8 cellular contexts compared by ENCODE assay signal in genomic region chr7:74173074-74173473, GRCh38. TPM values are rescaled to one million over a fixed set of nuclear protein-coding genes. Genes with fewer than 3 reads are reported as not detected.
DNase-seq lines count a peak whose midpoint lies in the region; ATAC-seq and TF ChIP-seq lines count a peak whose summit lies in the region.

No MANE protein-coding gene starts in this region.

- H3K4me1 ChIP-seq in iPS-20b (ENCODE audit: insufficient read depth, low read length) (peaks cover 10% of the 10 kb centered on the region), tibial nerve (peaks cover 0 to 41% (median 30%) of the 10 kb centered on the region in 4 donors)

- 59 to 63% methylated on average over 14 of the region's 14 CpGs for WGBS in tibial nerve, 2 donors

- H3K27me3 Mint-ChIP-seq in activated naive CD4-positive, alpha-beta T cell treated with anti-CD3 and anti-CD28 coated beads for 36 hours (ENCODE audit: low read depth): no peaks in the 10 kb centered on the region
- H3K27me3 Mint-ChIP-seq in WTC11 (ENCODE audit: low read depth): no peaks in the 10 kb centered on the region

- H3K27ac ChIP-seq in iPS-20b (ENCODE audit: low read length) (no peak overlapping the region), tibial nerve (peak overlapping the region; percentile 85 to 98 (median 96))

- TF ChIP-seq POLR2A in tibial nerve (IDR thresholded peaks at IDR 0.05): no peak

- peak overlapping the region; percentile 93 for H3K4me3 ChIP-seq in iPS-20b (ENCODE audit: low read length)
- H3K4me3 ChIP-seq in tibial nerve: peak overlapping the region in 3 of 4 donors; percentile 82 to 93 (median 91)

- intact Hi-C loops in activated naive CD4-positive, alpha-beta T cell treated with anti-CD3 and anti-CD28 coated beads for 36 hours (cut with micrococcal nuclease): no loop called here

- peaks cover 30% of the 10 kb centered on the region for H3K4me1 Mint-ChIP-seq in activated naive CD4-positive, alpha-beta T cell treated with anti-CD3 and anti-CD28 coated beads for 36 hours (ENCODE audit: low read depth)
- H3K4me1 Mint-ChIP-seq in WTC11: peaks cover 41% of the 10 kb centered on the region

- POLR2A ChIA-PET in WTC11 (lab: Charles Lee): interaction anchor here (0.6 to 1.5 kb wide), 2 partner anchors 9 to 402 kb away, joined by 3 to 5 read pairs; no protein-coding TSS in a partner anchor

- H3K9ac ChIP-seq in iPS-20b (ENCODE audit: low read depth, low read length): peak overlapping the region; percentile 93; the same call in 1 of the 2 replicates

- no peak for TF ChIP-seq CTCF in WTC11 (IDR thresholded peaks at IDR 0.05)
- TF ChIP-seq CTCF in tibial nerve (IDR thresholded peaks at IDR 0.05): no peak

- H3K36me3 ChIP-seq in iPS-20b (ENCODE audit: insufficient read depth, low read depth, low read length) (peaks cover 24% of the 10 kb centered on the region), tibial nerve (peaks cover 0 to 3% (median 0%) of the 10 kb centered on the region in 3 donors)

- H3K27ac Mint-ChIP-seq in activated naive CD4-positive, alpha-beta T cell treated with anti-CD3 and anti-CD28 coated beads for 36 hours: no peak overlapping the region
- peak overlapping the region; percentile 93 for H3K27ac Mint-ChIP-seq in WTC11

- H3K9me3 ChIP-seq in iPS-20b (ENCODE audit: insufficient read depth, low read depth, low read length): no peaks in the 10 kb centered on the region
- H3K9me3 ChIP-seq in tibial nerve: no peaks in the 10 kb centered on the region

- CTCF ChIA-PET in activated naive CD4-positive, alpha-beta T cell treated with anti-CD3 and anti-CD28 coated beads for 36 hours (lab: Charles Lee): no interaction called here
- CTCF ChIA-PET in WTC11 (lab: Charles Lee): interaction anchor here (0.6 to 3.2 kb wide), 7 partner anchors 10 to 108 kb away, joined by 3 to 15 read pairs (median 5); no protein-coding TSS in a partner anchor

- peak; percentile 47 for ATAC-seq in WTC11
- no peak for ATAC-seq in GM21717 (IDR thresholded peaks at IDR 0.05; ENCODE audit: unreplicated experiment)

- no peaks in the 10 kb centered on the region for H3K27me3 ChIP-seq in iPS-20b (ENCODE audit: insufficient read depth, low read length)
- H3K27me3 ChIP-seq in tibial nerve: no peaks in the 10 kb centered on the region

- DNase-seq in activated naive CD4-positive, alpha-beta T cell treated with anti-CD3 and anti-CD28 coated beads for 36 hours: no peak
- no peak for DNase-seq in activated naive CD4-positive, alpha-beta T cell treated with anti-CD3 and anti-CD28 coated beads, Interleukin-2, amount 50 U/mL, for 16 hours
- DNase-seq in WTC11 (ENCODE audit: low spot score) (no peak), tibial nerve (ENCODE audit: low spot score in 2 of 2) (no peak)
- DNase-seq in activated CD4-positive, alpha-beta T cell treated with anti-CD3 and anti-CD28 coated beads, Interleukin-2, amount 50 U/mL, for 1 hour: no peak
- no peak for DNase-seq in activated CD4-positive, CD25-positive, alpha-beta regulatory T cell treated with anti-CD3 and anti-CD28 coated beads, Interleukin-2, amount 50 U/mL, for 72 hours

- peaks cover 18% of the 10 kb centered on the region for H3K36me3 Mint-ChIP-seq in activated naive CD4-positive, alpha-beta T cell treated with anti-CD3 and anti-CD28 coated beads for 36 hours (ENCODE audit: low read depth)
- peaks cover 13% of the 10 kb centered on the region for H3K36me3 Mint-ChIP-seq in WTC11

- H3K9me3 Mint-ChIP-seq in activated naive CD4-positive, alpha-beta T cell treated with anti-CD3 and anti-CD28 coated beads for 36 hours: no peaks in the 10 kb centered on the region
- no peaks in the 10 kb centered on the region for H3K9me3 Mint-ChIP-seq in WTC11

- no peak for TF ChIP-seq EP300 in tibial nerve (IDR thresholded peaks at IDR 0.05)

- peak overlapping the region; percentile 87 for H3K4me3 Mint-ChIP-seq in activated naive CD4-positive, alpha-beta T cell treated with anti-CD3 and anti-CD28 coated beads for 36 hours
- peak overlapping the region; percentile 83 for H3K4me3 Mint-ChIP-seq in WTC11

TF ChIP-seq in WTC11, 78 proteins besides CTCF, POLR2A, EP300 and RAD21:
- TF ChIP-seq ZNF121 (CRISPR knock-in tag; IDR thresholded peaks at IDR 0.05): peak; percentile 92
- no peak for TF ChIP-seq ELF4 (CRISPR knock-in tag; IDR thresholded peaks at IDR 0.05; ENCODE audit: low read depth)
TF ChIP-seq in WTC11: peak in this region for 1.

RNA-seq across cellular contexts. Expression of gene EIF4H, which starts 1.1 kb away (rescaled TPM):
- total RNA-seq in activated naive CD4-positive, alpha-beta T cell treated with anti-CD3 and anti-CD28 coated beads for 36 hours: 100 to 1,000 TPM; 492 to 518 TPM
- 355 to 373 TPM (median 371 TPM) in 3 replicates for total RNA-seq in WTC11 (2021)
- 100 to 1,000 TPM; 184 to 211 (median 192) TPM for total RNA-seq in tibial nerve

RNA-seq across cellular contexts. Expression of gene LAT2, which starts 36.7 kb away (rescaled TPM):
- 1 to 10 TPM; 2.4 to 2.6 TPM for total RNA-seq in activated naive CD4-positive, alpha-beta T cell treated with anti-CD3 and anti-CD28 coated beads for 36 hours
- total RNA-seq in WTC11 (2021) (0.33 to 0.76 TPM (median 0.41 TPM) in 3 replicates), tibial nerve (10 to 100 TPM in 2 of 4 donors, 1 to 10 TPM in 2; 5.1 to 15.3 (median 8.9) TPM)
